ENCODE assay signal across 9 cellular contexts in the genomic region with DNA sequence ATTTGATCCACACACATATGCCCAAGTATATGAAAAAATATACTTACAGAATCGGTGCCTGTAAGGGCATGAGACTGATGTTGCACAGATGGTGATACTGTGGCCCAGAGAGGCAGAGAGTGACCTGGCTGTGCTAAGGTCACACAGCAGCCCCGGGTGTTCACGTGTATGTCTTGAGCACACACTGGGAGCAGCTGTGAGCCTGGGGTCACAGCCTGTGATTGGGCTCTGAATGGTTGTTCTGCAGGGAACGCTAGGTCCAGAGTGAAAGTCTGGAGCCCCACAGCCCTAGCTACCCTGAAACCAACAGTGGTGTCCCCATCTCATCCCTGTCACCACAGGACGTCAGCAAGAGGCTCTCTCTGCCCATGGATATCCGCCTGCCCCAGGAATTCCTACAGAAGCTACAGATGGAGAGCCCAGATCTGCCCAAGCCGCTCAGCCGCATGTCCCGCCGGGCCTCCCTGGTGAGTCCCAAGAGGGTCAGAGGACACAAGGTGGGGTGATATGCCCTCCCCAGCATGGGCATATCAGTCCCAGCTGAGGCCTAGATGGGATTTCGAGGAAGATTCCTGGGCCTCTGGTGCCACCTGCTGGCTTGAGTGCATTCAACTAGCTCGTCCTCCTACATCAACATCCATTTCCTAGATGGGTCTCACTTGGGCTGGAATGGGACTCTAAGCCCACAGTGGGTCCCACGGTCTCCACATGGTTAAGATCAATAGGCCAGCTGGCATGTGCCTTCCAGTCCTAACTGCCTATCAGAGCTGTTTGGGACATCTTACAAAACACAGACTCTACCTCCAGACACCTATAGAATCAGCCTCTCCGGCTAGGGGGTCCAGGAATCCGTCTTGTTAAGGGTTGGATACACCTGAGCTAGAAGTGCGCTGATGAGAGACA. TPM values are rescaled to one million over a fixed set of nuclear protein-coding genes. Genes with fewer than 3 reads are reported as not detected.
A peak's percentile ranks its signal among the peaks of the same experiment; 100 is the strongest.
DNase-seq lines count a peak whose midpoint lies in the region; ATAC-seq, FAIRE-seq and TF ChIP-seq lines count a peak whose summit lies in the region.
"Had no signal": no experiment of that assay in that cellular context is flagged by ENCODE, and none has a peak within 500 bp of the region (broad histone marks: within the 10 kb centered on the region; RNA-seq: fewer than 3 reads in every experiment).

No MANE protein-coding gene starts in this region.

- DNase-seq in EH (ENCODE audit: low read depth) (peak; percentile 73), MM.1S (peak; percentile 78), SJCRH30 (peak; percentile 70 to 91), foreskin melanocyte (peak; percentile 55), pancreas (peak; percentile 62 to 86 (median 77)), tibial nerve (ENCODE audit: low spot score in 2 of 2) (peak; percentile 42 to 72)
- DNase-seq in activated effector memory CD4-positive, alpha-beta T cell treated with anti-CD3 and anti-CD28 coated beads, Interleukin-2, amount 50 U/mL, for 16 hours = peak; percentile 87

- H3K4me3 ChIP-seq in MM.1S (ENCODE audit: low read length) (no peak overlapping the region), SJCRH30 (no peak overlapping the region), pancreas (no peak overlapping the region), tibial nerve (no peak overlapping the region)

- H3K9me3 ChIP-seq in MM.1S (replicated peaks; ENCODE audit: insufficient read depth, low read length) (no peaks in the 10 kb centered on the region), SJCRH30 (replicated peaks) (no peaks in the 10 kb centered on the region), pancreas (no peaks in the 10 kb centered on the region), tibial nerve (no peaks in the 10 kb centered on the region)

- H3K4me2 ChIP-seq in MM.1S (ENCODE audit: low read depth, low read length) = no peak overlapping the region

- no peak for TF ChIP-seq POLR2A in tibial nerve (IDR thresholded peaks at IDR 0.05)

- H3K27ac ChIP-seq in MM.1S (ENCODE audit: low read length) (no peak overlapping the region), SJCRH30 (no peak overlapping the region), pancreas (no peak overlapping the region), tibial nerve (no peak overlapping the region)

- no peak for TF ChIP-seq EP300 in tibial nerve (IDR thresholded peaks at IDR 0.05)

- FAIRE-seq in pancreas (lab: Jason Lieb, UNC) = no peak
- FAIRE-seq: endometrium had no signal

- TF ChIP-seq CTCF in MM.1S (IDR thresholded peaks at IDR 0.05; ENCODE audit: low read length) (peak; percentile 91), pancreas (IDR thresholded peaks at IDR 0.05) (peak; percentile 47 to 62 (median 59)), tibial nerve (IDR thresholded peaks at IDR 0.05) (peak; percentile 62 to 88 (median 68))

- ATAC-seq in pancreas (peak; percentile 63 to 81 (median 76)), HG02973 (IDR thresholded peaks at IDR 0.05; ENCODE audit: unreplicated experiment) (no peak)

- H3K9ac ChIP-seq in MM.1S (ENCODE audit: low read length) = no peak overlapping the region

- no peaks in the 10 kb centered on the region for H3F3A ChIP-seq in MM.1S (ENCODE audit: insufficient read depth, low read length)

- no peaks in the 10 kb centered on the region for H4K20me1 ChIP-seq in MM.1S (ENCODE audit: insufficient read depth, low read length)

- H2AFZ ChIP-seq in MM.1S (ENCODE audit: low read length) = no peak overlapping the region

- 45% methylated on average over 16 of the region's 16 CpGs for WGBS in pancreas, 2 donors
- WGBS in tibial nerve, 2 donors = 43 to 55% methylated on average over 14 to 15 of the region's 16 CpGs

- no peaks in the 10 kb centered on the region for H3K4me1 ChIP-seq in MM.1S (ENCODE audit: low read length)
- H3K4me1 ChIP-seq in SJCRH30 = peaks cover 10% of the 10 kb centered on the region
- H3K4me1 ChIP-seq in pancreas = no peaks in the 10 kb centered on the region
- peaks cover 0 to 17% (median 9%) of the 10 kb centered on the region in 4 donors for H3K4me1 ChIP-seq in tibial nerve

- H3K27me3 ChIP-seq in MM.1S (replicated peaks; ENCODE audit: insufficient read depth, low read length) (peaks cover 51% of the 10 kb centered on the region), SJCRH30 (peaks cover 3% of the 10 kb centered on the region), pancreas (no peaks in the 10 kb centered on the region), tibial nerve (no peaks in the 10 kb centered on the region)

- H3K79me2 ChIP-seq in MM.1S (ENCODE audit: low read length) = no peaks in the 10 kb centered on the region

- H3K36me3 ChIP-seq in MM.1S (replicated peaks; ENCODE audit: insufficient read depth, low read length) (no peaks in the 10 kb centered on the region), SJCRH30 (no peaks in the 10 kb centered on the region), pancreas (no peaks in the 10 kb centered on the region), tibial nerve (peaks cover 0 to 6% (median 0%) of the 10 kb centered on the region in 3 donors)

- intact Hi-C loops in pancreas (cut with DNase I) = loop anchor here in 1 of 3 donors (2.0 to 10.0 kb wide), 2 partner anchors 35 to 189 kb away; no protein-coding TSS in a partner anchor

- no peaks in the 10 kb centered on the region for H3K9me2 ChIP-seq in MM.1S (replicated peaks; ENCODE audit: insufficient read depth, low read length)

RNA-seq across cellular contexts. Expression of a gene that starts 19.7 kb away (rescaled TPM):
- total RNA-seq in SJCRH30 (2014; rRNA removed; shearing (Covaris generic)) = 1.1 and 2.1 TPM in 2 replicates
- total RNA-seq in pancreas = 10 to 100 TPM in 5 of 6 donors, 1 to 10 TPM in 1; 7.7 to 31.0 (median 12.8) TPM
- polyA plus RNA-seq in pancreas = 10 to 100 TPM; 18.2 to 35.4 TPM
- total RNA-seq in tibial nerve = 10 to 100 TPM in 1 of 4 donors, 1 to 10 TPM in 3; 5.1 to 14.1 (median 7.5) TPM
